ENCODE assay signal across 17 cellular contexts in the genomic region with DNA sequence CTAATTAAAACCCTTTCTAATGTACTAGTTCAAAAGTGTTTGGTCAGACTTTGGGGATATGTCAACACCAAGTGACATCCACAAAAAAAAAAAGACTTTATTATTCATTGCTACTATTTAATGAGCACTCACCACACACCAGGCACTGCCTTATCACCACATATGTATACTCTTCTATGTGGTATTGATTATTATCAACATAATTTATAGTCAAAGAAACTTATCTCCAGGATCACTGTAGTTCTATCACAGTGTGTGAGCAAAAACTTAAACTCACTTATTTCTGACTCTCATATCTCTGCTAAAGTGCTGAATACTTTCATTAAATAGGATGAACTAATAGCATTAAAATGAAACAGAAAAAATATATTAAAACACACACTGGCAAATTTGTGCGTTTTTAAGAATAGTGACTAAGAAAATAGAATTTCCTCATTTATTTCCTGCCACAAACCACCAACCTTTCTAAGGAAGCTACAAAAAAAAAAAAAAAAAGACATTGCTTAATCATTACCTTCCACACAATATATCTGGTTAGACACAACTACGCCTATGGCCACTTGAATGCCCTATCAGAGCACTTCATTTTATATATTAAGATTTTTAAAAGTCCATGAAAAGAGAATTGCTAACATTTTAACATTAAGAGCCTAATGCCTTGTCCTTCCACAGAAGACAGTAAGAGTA. TPM values are rescaled to one million over a fixed set of nuclear protein-coding genes. Genes with fewer than 3 reads are reported as not detected.
DNase-seq lines count a peak whose midpoint lies in the region; ATAC-seq and TF ChIP-seq lines count a peak whose summit lies in the region.
"Had no signal": no experiment of that assay in that cellular context is flagged by ENCODE, and none has a peak within 500 bp of the region (broad histone marks: within the 10 kb centered on the region; RNA-seq: fewer than 3 reads in every experiment).

No MANE protein-coding gene starts in this region.

- no peaks in the 10 kb centered on the region for H3K36me3 ChIP-seq in HAP-1 (replicated peaks)
- H3K36me3 ChIP-seq: ovary had no signal

- DNase-seq in CD1c-positive myeloid dendritic cell (ENCODE audit: extremely low spot score) (peak; percentile 74), DMS 273 (lab: John Stamatoyannopoulos, UW; ENCODE audit: unreplicated experiment) (no peak), A172 (ENCODE audit: low spot score) (no peak), HAP-1 (ENCODE audit: low spot score in 2 of 2) (no peak), AG08396 (ENCODE audit: low spot score) (no peak)
- DNase-seq: activated CD8-positive, alpha-beta memory T cell treated with anti-CD3 and anti-CD28 coated beads, Interleukin-2, amount 50 U/mL, for 48 hours; HCEC 1CT; NCI-H1105; NCI-H524 treated with DMSO at 0.1 percent for 48 hours; ovary; stimulated activated CD8-positive, alpha-beta memory T cell treated with anti-CD3 and anti-CD28 coated beads, Interleukin-4, amount 100 ng/mL, for 48 hours had no signal

- no peaks in the 10 kb centered on the region for H3K27me3 ChIP-seq in HAP-1 (ENCODE audit: low read depth)
- H3K27me3 ChIP-seq: ovary had no signal

- H3K9me3 ChIP-seq in HAP-1, result no peaks in the 10 kb centered on the region
- H3K9me3 ChIP-seq: ovary had no signal

- no peak overlapping the region for H3K4me3 ChIP-seq in HAP-1
- H3K4me3 ChIP-seq: ovary had no signal

- no peaks in the 10 kb centered on the region for H3K4me1 ChIP-seq in HAP-1

- ATAC-seq in GM19468 (IDR thresholded peaks at IDR 0.05; ENCODE audit: extremely low read depth, unreplicated experiment) (peak; percentile 24), HG03432 (IDR thresholded peaks at IDR 0.05; ENCODE audit: unreplicated experiment) (peak; percentile 63), SK-N-SH treated with all-trans-retinoic acid at 6 μM for 48 hours (no peak)
- ATAC-seq: Right ventricle myocardium inferior, WTC11 had no signal

- in situ Hi-C loops in HAP-1 (cut with MboI; ENCODE audit: low sequenced_read_pairs), result no loop called here

TF ChIP-seq in SK-N-SH treated with all-trans-retinoic acid at 6 μM for 48 hours, 23 proteins besides CTCF, POLR2A, EP300 and RAD21:
- TF ChIP-seq TCF4 (CRISPR knock-in tag; IDR thresholded peaks at IDR 0.05; ENCODE audit: borderline replicate concordance) (peak; percentile 63; the same call in 1 of the 2 replicates), ZFP30 (CRISPR knock-in tag; IDR thresholded peaks at IDR 0.05) (no peak), GLIS3 (CRISPR knock-in tag; IDR thresholded peaks at IDR 0.05) (no peak), SNAI2 (CRISPR knock-in tag; IDR thresholded peaks at IDR 0.05) (no peak), ZFP3 (CRISPR knock-in tag; IDR thresholded peaks at IDR 0.05) (no peak), RARB (CRISPR knock-in tag; IDR thresholded peaks at IDR 0.05) (no peak), ZNF70 (CRISPR knock-in tag; IDR thresholded peaks at IDR 0.05) (no peak), ZNF8 (CRISPR knock-in tag; IDR thresholded peaks at IDR 0.05) (no peak), OSR1 (CRISPR knock-in tag; IDR thresholded peaks at IDR 0.05) (no peak), PPARA (CRISPR knock-in tag; IDR thresholded peaks at IDR 0.05; ENCODE audit: borderline replicate concordance) (no peak), TOX (CRISPR knock-in tag; IDR thresholded peaks at IDR 0.05; ENCODE audit: borderline replicate concordance) (no peak), ISL1 (CRISPR knock-in tag; IDR thresholded peaks at IDR 0.05) (0 out of 2 replicates have a peak, but pooled peaks have one; percentile 30), ESRRG (CRISPR knock-in tag; IDR thresholded peaks at IDR 0.05) (no peak), ZNF565 (CRISPR knock-in tag; conservative IDR thresholded peaks at IDR 0.05; ENCODE audit: low read depth) (no peak)
- TF ChIP-seq, protein P1, sequence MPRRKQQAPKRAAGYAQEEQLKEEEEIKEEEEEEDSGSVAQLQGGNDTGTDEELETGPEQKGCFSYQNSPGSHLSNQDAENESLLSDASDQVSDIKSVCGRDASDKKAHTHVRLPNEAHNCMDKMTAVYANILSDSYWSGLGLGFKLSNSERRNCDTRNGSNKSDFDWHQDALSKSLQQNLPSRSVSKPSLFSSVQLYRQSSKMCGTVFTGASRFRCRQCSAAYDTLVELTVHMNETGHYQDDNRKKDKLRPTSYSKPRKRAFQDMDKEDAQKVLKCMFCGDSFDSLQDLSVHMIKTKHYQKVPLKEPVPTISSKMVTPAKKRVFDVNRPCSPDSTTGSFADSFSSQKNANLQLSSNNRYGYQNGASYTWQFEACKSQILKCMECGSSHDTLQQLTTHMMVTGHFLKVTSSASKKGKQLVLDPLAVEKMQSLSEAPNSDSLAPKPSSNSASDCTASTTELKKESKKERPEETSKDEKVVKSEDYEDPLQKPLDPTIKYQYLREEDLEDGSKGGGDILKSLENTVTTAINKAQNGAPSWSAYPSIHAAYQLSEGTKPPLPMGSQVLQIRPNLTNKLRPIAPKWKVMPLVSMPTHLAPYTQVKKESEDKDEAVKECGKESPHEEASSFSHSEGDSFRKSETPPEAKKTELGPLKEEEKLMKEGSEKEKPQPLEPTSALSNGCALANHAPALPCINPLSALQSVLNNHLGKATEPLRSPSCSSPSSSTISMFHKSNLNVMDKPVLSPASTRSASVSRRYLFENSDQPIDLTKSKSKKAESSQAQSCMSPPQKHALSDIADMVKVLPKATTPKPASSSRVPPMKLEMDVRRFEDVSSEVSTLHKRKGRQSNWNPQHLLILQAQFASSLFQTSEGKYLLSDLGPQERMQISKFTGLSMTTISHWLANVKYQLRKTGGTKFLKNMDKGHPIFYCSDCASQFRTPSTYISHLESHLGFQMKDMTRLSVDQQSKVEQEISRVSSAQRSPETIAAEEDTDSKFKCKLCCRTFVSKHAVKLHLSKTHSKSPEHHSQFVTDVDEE (CRISPR knock-in tag; IDR thresholded peaks at IDR 0.05), result 0 out of 2 replicates have a peak, but pooled peaks have one; percentile 53
- TF ChIP-seq, protein P2, sequence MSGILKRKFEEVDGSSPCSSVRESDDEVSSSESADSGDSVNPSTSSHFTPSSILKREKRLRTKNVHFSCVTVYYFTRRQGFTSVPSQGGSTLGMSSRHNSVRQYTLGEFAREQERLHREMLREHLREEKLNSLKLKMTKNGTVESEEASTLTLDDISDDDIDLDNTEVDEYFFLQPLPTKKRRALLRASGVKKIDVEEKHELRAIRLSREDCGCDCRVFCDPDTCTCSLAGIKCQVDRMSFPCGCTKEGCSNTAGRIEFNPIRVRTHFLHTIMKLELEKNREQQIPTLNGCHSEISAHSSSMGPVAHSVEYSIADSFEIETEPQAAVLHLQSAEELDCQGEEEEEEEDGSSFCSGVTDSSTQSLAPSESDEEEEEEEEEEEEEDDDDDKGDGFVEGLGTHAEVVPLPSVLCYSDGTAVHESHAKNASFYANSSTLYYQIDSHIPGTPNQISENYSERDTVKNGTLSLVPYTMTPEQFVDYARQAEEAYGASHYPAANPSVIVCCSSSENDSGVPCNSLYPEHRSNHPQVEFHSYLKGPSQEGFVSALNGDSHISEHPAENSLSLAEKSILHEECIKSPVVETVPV (CRISPR knock-in tag; IDR thresholded peaks at IDR 0.05), result no peak
- TF ChIP-seq, protein P3, sequence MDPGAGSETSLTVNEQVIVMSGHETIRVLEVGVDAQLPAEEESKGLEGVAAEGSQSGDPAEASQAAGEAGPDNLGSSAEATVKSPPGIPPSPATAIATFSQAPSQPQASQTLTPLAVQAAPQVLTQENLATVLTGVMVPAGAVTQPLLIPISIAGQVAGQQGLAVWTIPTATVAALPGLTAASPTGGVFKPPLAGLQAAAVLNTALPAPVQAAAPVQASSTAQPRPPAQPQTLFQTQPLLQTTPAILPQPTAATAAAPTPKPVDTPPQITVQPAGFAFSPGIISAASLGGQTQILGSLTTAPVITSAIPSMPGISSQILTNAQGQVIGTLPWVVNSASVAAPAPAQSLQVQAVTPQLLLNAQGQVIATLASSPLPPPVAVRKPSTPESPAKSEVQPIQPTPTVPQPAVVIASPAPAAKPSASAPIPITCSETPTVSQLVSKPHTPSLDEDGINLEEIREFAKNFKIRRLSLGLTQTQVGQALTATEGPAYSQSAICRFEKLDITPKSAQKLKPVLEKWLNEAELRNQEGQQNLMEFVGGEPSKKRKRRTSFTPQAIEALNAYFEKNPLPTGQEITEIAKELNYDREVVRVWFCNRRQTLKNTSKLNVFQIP (CRISPR knock-in tag; IDR thresholded peaks at IDR 0.05; ENCODE audit: borderline replicate concordance, low read depth), result no peak

RNA-seq across cellular contexts. Expression of a gene that starts 12.8 kb away (rescaled TPM):
- total RNA-seq in A172 (2014; rRNA removed; shearing (Covaris generic)), result not detected in 2 replicates
- total RNA-seq: lung microvascular endothelial cell had no signal
